Comparison of ENCODE assay signal across 27 cellular contexts in genomic region chr1:14888374-14888773, GRCh38.
DNase-seq lines count a peak whose midpoint lies in the region; ATAC-seq and TF ChIP-seq lines count a peak whose summit lies in the region.
"Had no signal": no experiment of that assay in that cellular context is flagged by ENCODE, and none has a peak within 500 bp of the region (broad histone marks: within the 10 kb centered on the region; RNA-seq: fewer than 3 reads in every experiment).

No MANE protein-coding gene starts in this region.

- no peak for DNase-seq in A673 (ENCODE audit: low spot score)
- DNase-seq in WTC11 (ENCODE audit: low spot score) = no peak
- DNase-seq in neural progenitor cell (ENCODE audit: low spot score) = no peak
- no peak for DNase-seq in stimulated activated naive CD4-positive, alpha-beta T cell treated with Interleukin-2 at 50 U/mL for 16 hours (lab: John Stamatoyannopoulos, UW)
- no peak for DNase-seq in activated naive CD4-positive, alpha-beta T cell treated with anti-CD3 and anti-CD28 coated beads, Interleukin-2, amount 10 ng/mL, durations not matched to agents 7 days and 5 days
- DNase-seq: ACHN; BE2C; C1 segment of cervical spinal cord; CD4-positive, alpha-beta memory T cell; CD4-positive, CD25-positive, alpha-beta regulatory T cell; CD8-positive, alpha-beta memory T cell; COR-L47; DMS 273 treated with DMSO at 0.1 percent for 48 hours; DMS153; DMS53; DMS79; DND-41; EL; GDM1 had no signal

- H3K4me3 Mint-ChIP-seq in WTC11 (no peak overlapping the region), brain (peak overlapping the region in 4 of 5 experiments; percentile 6 to 83 (median 64)), neural progenitor cell (no peak overlapping the region)
- H3K4me3 Mint-ChIP-seq in activated naive CD4-positive, alpha-beta T cell treated with anti-CD3 and anti-CD28 coated beads, Interleukin-2, amount 10 ng/mL, durations not matched to agents 7 days and 5 days = no peak overlapping the region
- H3K4me3 Mint-ChIP-seq in activated T-helper 17 cell treated with anti-CD3 and anti-CD28 coated beads, Interleukin-2, amount 50 U/mL, for 72 hours = no peak overlapping the region
- H3K4me3 Mint-ChIP-seq: CD14-positive monocyte; CD4-positive, alpha-beta memory T cell; CD4-positive, CD25-positive, alpha-beta regulatory T cell; CD8-positive, alpha-beta memory T cell had no signal

- no peak for ATAC-seq in WTC11
- ATAC-seq in activated T-helper 17 cell treated with anti-CD3 and anti-CD28 coated beads, Interleukin-2, amount 50 U/mL, for 72 hours (replicated peaks) = no peak
- no peak for ATAC-seq in HG03520 (IDR thresholded peaks at IDR 0.05; ENCODE audit: unreplicated experiment)
- ATAC-seq: A549, GM12878 had no signal

- no peaks in the 10 kb centered on the region for H3K79me2 ChIP-seq in neural progenitor cell (ENCODE audit: low read depth)

- H3F3A ChIP-seq in neural progenitor cell (ENCODE audit: low read depth) = peaks cover 14% of the 10 kb centered on the region

- H3K9me3 Mint-ChIP-seq in WTC11 (no peaks in the 10 kb centered on the region), brain (peaks cover 0 to 6% (median 0%) of the 10 kb centered on the region in 5 experiments), neural progenitor cell (no peaks in the 10 kb centered on the region)
- no peaks in the 10 kb centered on the region for H3K9me3 Mint-ChIP-seq in activated naive CD4-positive, alpha-beta T cell treated with anti-CD3 and anti-CD28 coated beads, Interleukin-2, amount 10 ng/mL, durations not matched to agents 7 days and 5 days
- no peaks in the 10 kb centered on the region for H3K9me3 Mint-ChIP-seq in activated T-helper 17 cell treated with anti-CD3 and anti-CD28 coated beads, Interleukin-2, amount 50 U/mL, for 72 hours
- H3K9me3 Mint-ChIP-seq: CD4-positive, alpha-beta memory T cell; CD8-positive, alpha-beta memory T cell had no signal

- H3K27me3 ChIP-seq in A673 (replicated peaks; ENCODE audit: insufficient read depth, low read depth, low read length, poor library complexity) = no peaks in the 10 kb centered on the region
- H3K27me3 ChIP-seq in neural progenitor cell = no peaks in the 10 kb centered on the region
- H3K27me3 ChIP-seq: BE2C, BLaER1 had no signal

- H3K36me3 ChIP-seq in A673 (ENCODE audit: insufficient read depth, low read length, poor library complexity, severe bottlenecking) = no peaks in the 10 kb centered on the region
- no peaks in the 10 kb centered on the region for H3K36me3 ChIP-seq in neural progenitor cell
- H3K36me3 ChIP-seq: BE2C, BLaER1 had no signal

- POLR2A ChIA-PET in A673 (lab: Charles Lee; ENCODE audit: low non-redundant PET) = interaction anchor here (0.6 kb wide), 1 partner anchor 13 kb away, joined by 3 read pairs; no protein-coding TSS in a partner anchor
- POLR2A ChIA-PET in WTC11 (lab: Charles Lee) = no interaction called here

- no peak overlapping the region for H2AFZ ChIP-seq in neural progenitor cell (replicated peaks)

- no peaks in the 10 kb centered on the region for H3K36me3 Mint-ChIP-seq in WTC11
- H3K36me3 Mint-ChIP-seq in brain = peaks cover 7% of the 10 kb centered on the region
- no peaks in the 10 kb centered on the region for H3K36me3 Mint-ChIP-seq in neural progenitor cell
- no peaks in the 10 kb centered on the region for H3K36me3 Mint-ChIP-seq in activated naive CD4-positive, alpha-beta T cell treated with anti-CD3 and anti-CD28 coated beads, Interleukin-2, amount 10 ng/mL, durations not matched to agents 7 days and 5 days
- H3K36me3 Mint-ChIP-seq in activated T-helper 17 cell treated with anti-CD3 and anti-CD28 coated beads, Interleukin-2, amount 50 U/mL, for 72 hours (ENCODE audit: low read depth) = no peaks in the 10 kb centered on the region
- H3K36me3 Mint-ChIP-seq: CD14-positive monocyte; CD4-positive, alpha-beta memory T cell; CD4-positive, CD25-positive, alpha-beta regulatory T cell; CD8-positive, alpha-beta memory T cell had no signal

- peak overlapping the region; percentile 53 for H3K4me2 ChIP-seq in neural progenitor cell
- H3K4me2 ChIP-seq: A549, BLaER1 had no signal

- H3K4me3 ChIP-seq in A673 (ENCODE audit: low read depth, low read length, poor library complexity, severe bottlenecking) (no peak overlapping the region), neural progenitor cell (no peak overlapping the region)
- H3K4me3 ChIP-seq: A549, BLaER1, GM12878 had no signal

- peaks cover 6% of the 10 kb centered on the region for H4K20me1 ChIP-seq in neural progenitor cell (ENCODE audit: low read depth)
- H4K20me1 ChIP-seq: BLaER1 had no signal

- BruUV-seq in A673 (replicated peaks; lab: Mats Ljungman, UMichigan) = no TSS peak

- CTCF ChIA-PET in A673 (lab: Charles Lee) = no interaction called here
- CTCF ChIA-PET in WTC11 (lab: Charles Lee) = no interaction called here
- CTCF ChIA-PET in activated naive CD4-positive, alpha-beta T cell treated with anti-CD3 and anti-CD28 coated beads, Interleukin-2, amount 10 ng/mL, durations not matched to agents 7 days and 5 days (lab: Charles Lee) = interaction anchor here (0.7 kb wide), 1 partner anchor 83 kb away, joined by 3 read pairs; no protein-coding TSS in a partner anchor

- no peak for TF ChIP-seq CTCF in A673 (conservative IDR thresholded peaks at IDR 0.05; ENCODE audit: low read depth, low read length)
- TF ChIP-seq CTCF in WTC11 (IDR thresholded peaks at IDR 0.05) = no peak
- no peak for TF ChIP-seq CTCF in brain (conservative IDR thresholded peaks at IDR 0.05)
- TF ChIP-seq CTCF in neural progenitor cell (IDR thresholded peaks at IDR 0.05) = no peak

- intact Hi-C loops in A673 (cut with micrococcal nuclease; ENCODE audit: unreplicated experiment) = no loop called here

- H3K4me1 Mint-ChIP-seq in WTC11 (peaks cover 12% of the 10 kb centered on the region), brain (peaks cover 57% of the 10 kb centered on the region), neural progenitor cell (peaks cover 57% of the 10 kb centered on the region)
- no peaks in the 10 kb centered on the region for H3K4me1 Mint-ChIP-seq in activated naive CD4-positive, alpha-beta T cell treated with anti-CD3 and anti-CD28 coated beads, Interleukin-2, amount 10 ng/mL, durations not matched to agents 7 days and 5 days
- H3K4me1 Mint-ChIP-seq in activated T-helper 17 cell treated with anti-CD3 and anti-CD28 coated beads, Interleukin-2, amount 50 U/mL, for 72 hours = no peaks in the 10 kb centered on the region
- H3K4me1 Mint-ChIP-seq: CD14-positive monocyte; CD4-positive, alpha-beta memory T cell; CD4-positive, CD25-positive, alpha-beta regulatory T cell; CD8-positive, alpha-beta memory T cell had no signal

- H3K27ac Mint-ChIP-seq in WTC11 (no peak overlapping the region), brain (peak overlapping the region in 4 of 5 experiments; percentile 29 to 86 (median 80)), neural progenitor cell (peak overlapping the region; percentile 38)
- no peak overlapping the region for H3K27ac Mint-ChIP-seq in activated naive CD4-positive, alpha-beta T cell treated with anti-CD3 and anti-CD28 coated beads, Interleukin-2, amount 10 ng/mL, durations not matched to agents 7 days and 5 days
- no peak overlapping the region for H3K27ac Mint-ChIP-seq in activated T-helper 17 cell treated with anti-CD3 and anti-CD28 coated beads, Interleukin-2, amount 50 U/mL, for 72 hours
- H3K27ac Mint-ChIP-seq: CD14-positive monocyte; CD4-positive, alpha-beta memory T cell; CD4-positive, CD25-positive, alpha-beta regulatory T cell; CD8-positive, alpha-beta memory T cell had no signal

- H3K27ac ChIP-seq in A673 (ENCODE audit: low read depth, low read length, poor library complexity, severe bottlenecking) = peak overlapping the region; percentile 25
- peak overlapping the region; percentile 70 for H3K27ac ChIP-seq in neural progenitor cell
- H3K27ac ChIP-seq: 22Rv1, A549, BLaER1 had no signal

- H3K9me3 ChIP-seq in A673 (ENCODE audit: low read depth, low read length, poor library complexity, severe bottlenecking) = no peaks in the 10 kb centered on the region
- no peaks in the 10 kb centered on the region for H3K9me3 ChIP-seq in neural progenitor cell (ENCODE audit: low read depth)
- H3K9me3 ChIP-seq: A549, BE2C, BLaER1 had no signal

- no peak overlapping the region for H3K9ac ChIP-seq in neural progenitor cell
- H3K9ac ChIP-seq: BLaER1 had no signal

- peaks cover 23% of the 10 kb centered on the region for H3K4me1 ChIP-seq in A673 (ENCODE audit: insufficient read depth, low read length, poor library complexity, severe bottlenecking)
- H3K4me1 ChIP-seq in neural progenitor cell = peaks cover 28% of the 10 kb centered on the region
- H3K4me1 ChIP-seq: A549, BE2C had no signal

- no peaks in the 10 kb centered on the region; the same call in 1 of the 2 replicates for H3K27me3 Mint-ChIP-seq in WTC11 (ENCODE audit: low read depth)
- H3K27me3 Mint-ChIP-seq in brain = peaks cover 4% of the 10 kb centered on the region
- H3K27me3 Mint-ChIP-seq in neural progenitor cell (ENCODE audit: insufficient read depth, low read depth) = peaks cover 6% of the 10 kb centered on the region
- H3K27me3 Mint-ChIP-seq in activated naive CD4-positive, alpha-beta T cell treated with anti-CD3 and anti-CD28 coated beads, Interleukin-2, amount 10 ng/mL, durations not matched to agents 7 days and 5 days = peaks cover 17% of the 10 kb centered on the region
- peaks cover 15% of the 10 kb centered on the region for H3K27me3 Mint-ChIP-seq in activated T-helper 17 cell treated with anti-CD3 and anti-CD28 coated beads, Interleukin-2, amount 50 U/mL, for 72 hours
- H3K27me3 Mint-ChIP-seq: CD4-positive, CD25-positive, alpha-beta regulatory T cell had no signal

TF ChIP-seq in WTC11, 78 proteins besides CTCF, POLR2A, EP300 and RAD21:
- TF ChIP-seq HMGA2 (CRISPR knock-in tag; IDR thresholded peaks at IDR 0.05) = peak; percentile 19; the same call in 1 of the 2 replicates
- no peak for TF ChIP-seq MYBL2 (CRISPR knock-in tag; IDR thresholded peaks at IDR 0.05)
- no peak for TF ChIP-seq RELA (CRISPR knock-in tag; IDR thresholded peaks at IDR 0.05; ENCODE audit: borderline replicate concordance)

Comparison
In these comparisons a context has a peak if more than half of its experiments do, and no peak if none do; other contexts are left out.
1. H3K27ac Mint-ChIP-seq: peak in brain (4 of 5) and neural progenitor cell (single experiment); none in WTC11 (single experiment), activated naive CD4-positive, alpha-beta T cell treated with anti-CD3 and anti-CD28 coated beads, Interleukin-2, amount 10 ng/mL, durations not matched to agents 7 days and 5 days (single experiment) and activated T-helper 17 cell treated with anti-CD3 and anti-CD28 coated beads, Interleukin-2, amount 50 U/mL, for 72 hours (single experiment).
2. H3K4me3 Mint-ChIP-seq: peak in brain (4 of 5); none in WTC11 (single experiment), neural progenitor cell (single experiment), activated naive CD4-positive, alpha-beta T cell treated with anti-CD3 and anti-CD28 coated beads, Interleukin-2, amount 10 ng/mL, durations not matched to agents 7 days and 5 days (single experiment) and activated T-helper 17 cell treated with anti-CD3 and anti-CD28 coated beads, Interleukin-2, amount 50 U/mL, for 72 hours (single experiment).